Comparison of ENCODE assay signal across 8 cellular contexts in genomic region chr17:75721463-75722011, GRCh38. TPM values are rescaled to one million over a fixed set of nuclear protein-coding genes. Genes with fewer than 3 reads are reported as not detected.
DNase-seq lines count a peak whose midpoint lies in the region; ATAC-seq and FAIRE-seq lines count a peak whose summit lies in the region.

No MANE protein-coding gene starts in this region.

- POLR2A ChIA-PET in activated CD4-positive, alpha-beta memory T cell treated with anti-CD3 and anti-CD28 coated beads for 36 hours (lab: Charles Lee), result no interaction called here

- H3K9me3 ChIP-seq in HAP-1 (no peaks in the 10 kb centered on the region), iPS-15b (ENCODE audit: control insufficient read depth, insufficient read depth, low read length) (no peaks in the 10 kb centered on the region), small intestine (ENCODE audit: control insufficient read depth, low read depth) (no peaks in the 10 kb centered on the region)

- H3K27ac ChIP-seq in small intestine (ENCODE audit: low read depth in 1 of 2, low read length in 1 of 2), result peak overlapping the region; percentile 97 to 99

- peaks cover 14% of the 10 kb centered on the region for H3K27me3 Mint-ChIP-seq in activated naive CD8-positive, alpha-beta T cell treated with anti-CD3 and anti-CD28 coated beads, Interleukin-2, amount 50 U/mL, for 24 hours
- peaks cover 9% of the 10 kb centered on the region for H3K27me3 Mint-ChIP-seq in activated CD4-positive, alpha-beta memory T cell treated with anti-CD3 and anti-CD28 coated beads for 36 hours

- H3K36me3 ChIP-seq in HAP-1 (replicated peaks) (no peaks in the 10 kb centered on the region), iPS-15b (ENCODE audit: control insufficient read depth, insufficient read depth, low read length) (no peaks in the 10 kb centered on the region), small intestine (ENCODE audit: control insufficient read depth in 2 of 2, insufficient read depth in 2 of 2, low read length in 2 of 2) (peaks cover 0 to 6% of the 10 kb centered on the region in 2 donors)

- ATAC-seq in activated naive CD8-positive, alpha-beta T cell treated with anti-CD3 and anti-CD28 coated beads, Interleukin-2, amount 50 U/mL, for 24 hours, result peak; percentile 26
- ATAC-seq in HG03108 (IDR thresholded peaks at IDR 0.05; ENCODE audit: unreplicated experiment) (no peak), GM18867 (IDR thresholded peaks at IDR 0.05; ENCODE audit: unreplicated experiment) (no peak)

- H3K9me3 Mint-ChIP-seq in activated naive CD8-positive, alpha-beta T cell treated with anti-CD3 and anti-CD28 coated beads, Interleukin-2, amount 50 U/mL, for 24 hours, result no peaks in the 10 kb centered on the region
- no peaks in the 10 kb centered on the region for H3K9me3 Mint-ChIP-seq in activated CD4-positive, alpha-beta memory T cell treated with anti-CD3 and anti-CD28 coated beads for 36 hours

- intact Hi-C loops in activated CD4-positive, alpha-beta memory T cell treated with anti-CD3 and anti-CD28 coated beads for 36 hours (cut with micrococcal nuclease), result no loop called here

- DNase-seq in HAP-1 (ENCODE audit: low spot score in 2 of 2) (no peak), small intestine (peak; percentile 62), DMS79 treated with DMSO at 0.1 percent for 48 hours (lab: John Stamatoyannopoulos, UW) (no peak)
- no peak for DNase-seq in activated naive CD8-positive, alpha-beta T cell treated with anti-CD3 and anti-CD28 coated beads, Interleukin-2, amount 50 U/mL, for 24 hours
- no peak for DNase-seq in activated CD4-positive, alpha-beta memory T cell treated with anti-CD3 and anti-CD28 coated beads for 36 hours

- FAIRE-seq in small intestine (lab: Jason Lieb, UNC), result no peak

- in situ Hi-C loops in HAP-1 (cut with MboI; ENCODE audit: low sequenced_read_pairs), result no loop called here

- H3K4me1 Mint-ChIP-seq in activated naive CD8-positive, alpha-beta T cell treated with anti-CD3 and anti-CD28 coated beads, Interleukin-2, amount 50 U/mL, for 24 hours, result peaks cover 4% of the 10 kb centered on the region
- H3K4me1 Mint-ChIP-seq in activated CD4-positive, alpha-beta memory T cell treated with anti-CD3 and anti-CD28 coated beads for 36 hours (ENCODE audit: low read depth), result peaks cover 3% of the 10 kb centered on the region

- 6 to 16% (median 11%) methylated on average over 24 to 33 of the region's 33 CpGs for WGBS in small intestine, 3 donors

- no peaks in the 10 kb centered on the region for H3K36me3 Mint-ChIP-seq in activated naive CD8-positive, alpha-beta T cell treated with anti-CD3 and anti-CD28 coated beads, Interleukin-2, amount 50 U/mL, for 24 hours (ENCODE audit: low read depth)
- no peaks in the 10 kb centered on the region for H3K36me3 Mint-ChIP-seq in activated CD4-positive, alpha-beta memory T cell treated with anti-CD3 and anti-CD28 coated beads for 36 hours

- H3K27ac Mint-ChIP-seq in activated naive CD8-positive, alpha-beta T cell treated with anti-CD3 and anti-CD28 coated beads, Interleukin-2, amount 50 U/mL, for 24 hours, result no peak overlapping the region
- no peak overlapping the region for H3K27ac Mint-ChIP-seq in activated CD4-positive, alpha-beta memory T cell treated with anti-CD3 and anti-CD28 coated beads for 36 hours

- peaks cover 8% of the 10 kb centered on the region for H3K27me3 ChIP-seq in HAP-1 (ENCODE audit: low read depth)
- peaks cover 21% of the 10 kb centered on the region for H3K27me3 ChIP-seq in iPS-15b (ENCODE audit: control insufficient read depth, insufficient read depth, low read length)
- H3K27me3 ChIP-seq in small intestine (ENCODE audit: control insufficient read depth in 2 of 2, insufficient read depth in 2 of 2, low read length in 2 of 2), result peaks cover 0 to 3% of the 10 kb centered on the region in 2 donors

- H3K4me3 ChIP-seq in HAP-1 (peak overlapping the region; percentile 16), iPS-15b (ENCODE audit: low read depth, low read length) (peak overlapping the region; percentile 43), small intestine (ENCODE audit: low read depth in 1 of 2, low read length in 2 of 2) (peak overlapping the region; percentile 52 to 89)

- no peak overlapping the region for H3K4me3 Mint-ChIP-seq in activated naive CD8-positive, alpha-beta T cell treated with anti-CD3 and anti-CD28 coated beads, Interleukin-2, amount 50 U/mL, for 24 hours
- no peak overlapping the region for H3K4me3 Mint-ChIP-seq in activated CD4-positive, alpha-beta memory T cell treated with anti-CD3 and anti-CD28 coated beads for 36 hours

- CTCF ChIA-PET in activated CD4-positive, alpha-beta memory T cell treated with anti-CD3 and anti-CD28 coated beads for 36 hours (lab: Charles Lee), result interaction anchor here (0.9 to 2.3 kb wide), 5 partner anchors 17 to 48 kb away, joined by 3 to 7 read pairs (median 6); no protein-coding TSS in a partner anchor

- peak overlapping the region; percentile 54 for H3K9ac ChIP-seq in iPS-15b (ENCODE audit: low read depth, low read length)

- H3K4me1 ChIP-seq in HAP-1, result no peaks in the 10 kb centered on the region
- H3K4me1 ChIP-seq in iPS-15b (ENCODE audit: control insufficient read depth, insufficient read depth, low read length), result no peaks in the 10 kb centered on the region
- H3K4me1 ChIP-seq in small intestine (ENCODE audit: control insufficient read depth in 2 of 2, insufficient read depth in 1 of 2, low read depth in 1 of 2, low read length in 1 of 2), result no peaks in the 10 kb centered on the region

RNA-seq across cellular contexts. Expression of gene ITGB4, which starts 0.3 kb away (rescaled TPM):
- polyA plus RNA-seq in small intestine, result 100 to 1,000 TPM; 100 to 288 (median 210) TPM
- 1 to 10 TPM in 1 of 2 experiments, under 1 TPM in 1; 0.67 to 1.1 TPM for total RNA-seq in activated CD4-positive, alpha-beta memory T cell treated with anti-CD3 and anti-CD28 coated beads for 36 hours

RNA-seq across cellular contexts. Expression of gene GALK1, which starts 43.5 kb away (rescaled TPM):
- polyA plus RNA-seq in small intestine, result 100 to 1,000 TPM in 1 of 3 donors, 10 to 100 TPM in 2; 43.4 to 116 (median 83.5) TPM
- 10 to 100 TPM; 69.3 to 69.7 TPM for total RNA-seq in activated CD4-positive, alpha-beta memory T cell treated with anti-CD3 and anti-CD28 coated beads for 36 hours

RNA-seq across cellular contexts. Expression of gene SAP30BP, which starts 54.4 kb away (rescaled TPM):
- 10 to 100 TPM; 52.6 to 92.7 (median 83.2) TPM for polyA plus RNA-seq in small intestine
- total RNA-seq in activated CD4-positive, alpha-beta memory T cell treated with anti-CD3 and anti-CD28 coated beads for 36 hours, result 10 to 100 TPM; 81.4 to 92.7 TPM

RNA-seq across cellular contexts. Expression of gene RECQL5, which starts 54.6 kb away (rescaled TPM):
- 10 to 100 TPM; 14.6 to 20.2 (median 15.7) TPM for polyA plus RNA-seq in small intestine
- total RNA-seq in activated CD4-positive, alpha-beta memory T cell treated with anti-CD3 and anti-CD28 coated beads for 36 hours, result 10 to 100 TPM; 27.7 to 31.3 TPM

Comparison
In these comparisons a context has a peak if more than half of its experiments do, and no peak if none do; other contexts are left out.
1. H3K4me3 ChIP-seq: peak in every context shown above with its lines; median percentile 70 in small intestine; 43 in iPS-15b; 16 in HAP-1.